ENCODE assay signal across 8 cellular contexts in the genomic region with DNA sequence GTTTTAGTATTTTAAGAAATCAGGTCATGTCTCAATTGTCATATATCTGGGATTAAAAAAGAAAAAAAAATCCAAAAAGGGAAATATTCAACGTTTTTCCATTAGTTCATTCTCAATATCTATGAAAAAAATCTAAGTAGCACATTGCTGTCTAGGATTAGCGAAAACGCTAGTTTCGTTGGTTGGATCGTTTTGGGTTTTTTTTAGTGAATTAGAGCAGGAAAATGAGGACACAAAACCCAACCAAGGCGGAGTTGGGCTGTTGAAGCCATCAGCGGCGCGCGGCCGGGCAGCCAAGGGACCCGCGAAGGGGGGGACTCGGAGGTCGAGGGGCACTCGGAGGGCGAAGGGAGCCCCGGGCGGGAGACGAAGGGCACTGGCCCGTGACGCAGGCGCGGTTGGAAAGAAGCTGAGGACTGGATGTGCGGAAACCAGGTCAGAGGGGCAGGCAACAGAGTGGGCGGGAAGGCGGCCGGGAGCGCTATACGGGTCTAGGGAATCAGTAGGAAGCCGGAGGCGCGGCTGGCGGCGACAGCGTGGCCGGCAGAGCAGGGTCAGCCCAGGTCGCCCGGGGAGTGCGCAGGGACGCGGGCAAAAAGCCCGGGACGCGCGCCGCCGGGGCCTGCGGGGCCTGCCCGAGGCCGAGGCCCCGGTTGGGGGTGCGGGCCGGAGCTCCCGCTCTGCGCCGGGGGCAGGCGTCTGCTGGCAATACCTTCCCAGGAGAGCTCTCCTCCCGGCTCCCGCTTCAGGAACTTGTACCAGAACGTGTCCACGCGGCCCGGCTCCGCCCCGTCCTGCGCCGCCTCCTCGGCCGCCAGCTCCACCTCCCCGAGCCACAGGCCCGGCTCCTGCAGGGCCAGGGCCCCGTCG. TPM values are rescaled to one million over a fixed set of nuclear protein-coding genes. Genes with fewer than 3 reads are reported as not detected.
DNase-seq lines count a peak whose midpoint lies in the region; ATAC-seq, FAIRE-seq and TF ChIP-seq lines count a peak whose summit lies in the region.

No MANE protein-coding gene starts in this region.

- H3K9me3 ChIP-seq in OCI-LY3 (ENCODE audit: insufficient read depth, low read length): no peaks in the 10 kb centered on the region
- no peaks in the 10 kb centered on the region for H3K9me3 ChIP-seq in esophagus (ENCODE audit: control insufficient read depth in 2 of 2, insufficient read depth in 1 of 2, low read depth in 1 of 2, low read length in 1 of 2)
- no peaks in the 10 kb centered on the region for H3K9me3 ChIP-seq in muscle layer of colon (ENCODE audit: low read length)

- H3K4me1 ChIP-seq in OCI-LY3 (ENCODE audit: low read length) (peaks cover 13% of the 10 kb centered on the region), esophagus (ENCODE audit: control insufficient read depth in 2 of 2, insufficient read depth in 2 of 2, low read length in 1 of 2) (no peaks in the 10 kb centered on the region), muscle layer of colon (ENCODE audit: insufficient read depth, low read length) (peaks cover 22% of the 10 kb centered on the region)

- peaks cover 10% of the 10 kb centered on the region; the same call in 1 of the 2 replicates for H3K79me2 ChIP-seq in OCI-LY3 (ENCODE audit: low read length)

- peak overlapping the region; percentile 63 for H2AFZ ChIP-seq in OCI-LY3 (ENCODE audit: low read depth, low read length)

- TF ChIP-seq CTCF in D721Med (IDR thresholded peaks at IDR 0.05; ENCODE audit: insufficient read depth, missing control alignments): no peak
- no peak for TF ChIP-seq CTCF in OCI-LY3 (IDR thresholded peaks at IDR 0.05; ENCODE audit: low read depth, low read length)

- H3K4me3 ChIP-seq in OCI-LY3 (ENCODE audit: low read length) (peak overlapping the region; percentile 92), esophagus (ENCODE audit: low read depth in 1 of 2, low read length in 2 of 2) (peak overlapping the region; percentile 66 to 77), muscle layer of colon (ENCODE audit: low read depth in 1 of 2, low read length in 2 of 2) (peak overlapping the region; percentile 63 to 83)

- 0 to 1% methylated on average over 50 to 74 of the region's 74 CpGs for WGBS in esophagus, 2 donors

- H3K4me2 ChIP-seq in OCI-LY3 (ENCODE audit: low read length): peak overlapping the region; percentile 85

- H3K27me3 ChIP-seq in OCI-LY3 (ENCODE audit: low read depth, low read length) (no peaks in the 10 kb centered on the region), esophagus (ENCODE audit: control insufficient read depth in 1 of 2, insufficient read depth in 2 of 2, low read length in 2 of 2) (no peaks in the 10 kb centered on the region), muscle layer of colon (ENCODE audit: control insufficient read depth in 1 of 2, insufficient read depth in 2 of 2, low read length in 2 of 2) (no peaks in the 10 kb centered on the region)

- no peak for FAIRE-seq in D721Med (lab: Jason Lieb, UNC)

- DNase-seq in D721Med (ENCODE audit: insufficient read length, low spot score) (peak; percentile 19), HuH-7 (ENCODE audit: low spot score) (peak; percentile 87)
- peak; percentile 68 for DNase-seq in activated T-cell treated with anti-CD3 and anti-CD28 coated beads, Interleukin-2, amount 50 U/mL, for 1 hour
- peak; percentile 43 for DNase-seq in stimulated activated CD8-positive, alpha-beta memory T cell treated with anti-CD3 and anti-CD28 coated beads, Interleukin-7, amount 100 ng/mL, for 24 hours (ENCODE audit: low read depth)

- no peaks in the 10 kb centered on the region for H4K20me1 ChIP-seq in OCI-LY3 (ENCODE audit: insufficient read depth, low read length)

- peak overlapping the region; percentile 96 for H3K9ac ChIP-seq in OCI-LY3 (ENCODE audit: low read length)
- H3K9ac ChIP-seq in muscle layer of colon (ENCODE audit: low read length): peak overlapping the region; percentile 91

- H3K36me3 ChIP-seq in OCI-LY3 (replicated peaks; ENCODE audit: low read depth, low read length): peaks cover 10% of the 10 kb centered on the region
- no peaks in the 10 kb centered on the region for H3K36me3 ChIP-seq in esophagus (ENCODE audit: control insufficient read depth in 2 of 2, insufficient read depth in 2 of 2, low read length in 1 of 2)
- H3K36me3 ChIP-seq in muscle layer of colon (ENCODE audit: insufficient read depth, low read length): no peaks in the 10 kb centered on the region

- H3K27ac ChIP-seq in OCI-LY3 (ENCODE audit: low read length) (peak overlapping the region; percentile 89), esophagus (ENCODE audit: low read depth in 2 of 2, low read length in 1 of 2) (peak overlapping the region; percentile 93 to 98), muscle layer of colon (ENCODE audit: low read depth, low read length) (peak overlapping the region; percentile 98)

- peak; percentile 83 for ATAC-seq in GM21528 (IDR thresholded peaks at IDR 0.05; ENCODE audit: low FRiP score, unreplicated experiment)

RNA-seq across cellular contexts. Expression of gene EPM2A, which starts 0.6 kb away (rescaled TPM):
- polyA plus RNA-seq in esophagus: 1 to 10 TPM; 1.6 to 3.1 TPM

Comparison
In these comparisons a context has a peak if more than half of its experiments do, and no peak if none do; other contexts are left out.
1. Peak in every context shown above with its lines: DNase-seq, ATAC-seq, H3K4me3 ChIP-seq and H3K27ac ChIP-seq.
2. DNase-seq: peak in every context shown above with its lines; median percentile 87 in HuH-7; 68 in activated T-cell treated with anti-CD3 and anti-CD28 coated beads, Interleukin-2, amount 50 U/mL, for 1 hour; 43 in stimulated activated CD8-positive, alpha-beta memory T cell treated with anti-CD3 and anti-CD28 coated beads, Interleukin-7, amount 100 ng/mL, for 24 hours; 19 in D721Med.